Comparison of ENCODE assay signal across 8 cellular contexts in genomic region chrX:57821703-57822375, GRCh38.
DNase-seq lines count a peak whose midpoint lies in the region; ATAC-seq and TF ChIP-seq lines count a peak whose summit lies in the region.

No MANE protein-coding gene starts in this region.

- CTCF ChIA-PET in activated naive CD4-positive, alpha-beta T cell treated with anti-CD3 and anti-CD28 coated beads, Interleukin-2, amount 10 ng/mL, durations not matched to agents 7 days and 5 days (lab: Charles Lee) = interaction anchor here (1.0 to 2.7 kb wide), 4 partner anchors 97 to 206 kb away, joined by 3 to 9 read pairs (median 3); no protein-coding TSS in a partner anchor

- H3K36me3 Mint-ChIP-seq in activated naive CD4-positive, alpha-beta T cell treated with anti-CD3 and anti-CD28 coated beads, Interleukin-2, amount 10 ng/mL, durations not matched to agents 7 days and 5 days = no peaks in the 10 kb centered on the region

- no peaks in the 10 kb centered on the region for H3K27me3 ChIP-seq in muscle layer of duodenum (ENCODE audit: low read depth, low read length)

- no peak overlapping the region for H3K4me3 Mint-ChIP-seq in activated naive CD4-positive, alpha-beta T cell treated with anti-CD3 and anti-CD28 coated beads, Interleukin-2, amount 10 ng/mL, durations not matched to agents 7 days and 5 days

- no peaks in the 10 kb centered on the region for H3K9me3 ChIP-seq in muscle layer of duodenum (ENCODE audit: control insufficient read depth in 1 of 2, low read length in 2 of 2)

- no peak for ATAC-seq in HG02642 (IDR thresholded peaks at IDR 0.05; ENCODE audit: poor library complexity, unreplicated experiment)

- TF ChIP-seq CTCF in HFF-Myc (IDR thresholded peaks at IDR 0.05; ENCODE audit: low read depth, low read length, missing control alignments) = peak; percentile 33
- TF ChIP-seq CTCF in epithelial cell of esophagus (IDR thresholded peaks at IDR 0.05; ENCODE audit: insufficient read depth, low read depth, low read length, missing control alignments) = peak; percentile 52

- peak; percentile 23 for DNase-seq in activated naive CD4-positive, alpha-beta T cell treated with anti-CD3 and anti-CD28 coated beads, Interleukin-2, amount 10 ng/mL, durations not matched to agents 7 days and 5 days
- DNase-seq in activated naive CD4-positive, alpha-beta T cell (lab: John Stamatoyannopoulos, UW) = no peak
- DNase-seq in HFF-Myc (ENCODE audit: extremely low read depth, low read depth) = peak; percentile 16
- DNase-seq in NCI-H1694 treated with DMSO at 0.1 percent for 48 hours (lab: John Stamatoyannopoulos, UW) = peak; percentile 65
- peak; percentile 11 for DNase-seq in T-helper 9 cell
- DNase-seq in epithelial cell of esophagus (ENCODE audit: low read depth) = peak; percentile 60

- no peaks in the 10 kb centered on the region for H3K4me1 Mint-ChIP-seq in activated naive CD4-positive, alpha-beta T cell treated with anti-CD3 and anti-CD28 coated beads, Interleukin-2, amount 10 ng/mL, durations not matched to agents 7 days and 5 days

- H3K36me3 ChIP-seq in muscle layer of duodenum (ENCODE audit: control insufficient read depth in 1 of 2, insufficient read depth in 2 of 2, low read length in 2 of 2) = no peaks in the 10 kb centered on the region

- no peaks in the 10 kb centered on the region for H3K4me1 ChIP-seq in muscle layer of duodenum (ENCODE audit: control insufficient read depth in 1 of 2, insufficient read depth in 2 of 2, low read length in 2 of 2)

- no peak overlapping the region for H3K27ac ChIP-seq in muscle layer of duodenum (ENCODE audit: low read length)

- no peaks in the 10 kb centered on the region for H3K9me3 Mint-ChIP-seq in activated naive CD4-positive, alpha-beta T cell treated with anti-CD3 and anti-CD28 coated beads, Interleukin-2, amount 10 ng/mL, durations not matched to agents 7 days and 5 days

- H3K4me3 ChIP-seq in HFF-Myc (replicated peaks; ENCODE audit: low read depth, low read length) (no peak overlapping the region), epithelial cell of esophagus (ENCODE audit: low read length) (no peak overlapping the region), muscle layer of duodenum (ENCODE audit: low read depth in 1 of 2, low read length in 2 of 2) (peak overlapping the region; percentile 26 to 37)

- H3K27ac Mint-ChIP-seq in activated naive CD4-positive, alpha-beta T cell treated with anti-CD3 and anti-CD28 coated beads, Interleukin-2, amount 10 ng/mL, durations not matched to agents 7 days and 5 days = no peak overlapping the region

- H3K27me3 Mint-ChIP-seq in activated naive CD4-positive, alpha-beta T cell treated with anti-CD3 and anti-CD28 coated beads, Interleukin-2, amount 10 ng/mL, durations not matched to agents 7 days and 5 days = no peaks in the 10 kb centered on the region

Comparison
In these comparisons a context has a peak if more than half of its experiments do, and no peak if none do; other contexts are left out.
1. DNase-seq: peak in activated naive CD4-positive, alpha-beta T cell treated with anti-CD3 and anti-CD28 coated beads, Interleukin-2, amount 10 ng/mL, durations not matched to agents 7 days and 5 days (single experiment), HFF-Myc (single experiment), NCI-H1694 treated with DMSO at 0.1 percent for 48 hours (single experiment), T-helper 9 cell (single experiment) and epithelial cell of esophagus (single experiment); none in activated naive CD4-positive, alpha-beta T cell (0 of 4).
2. H3K4me3 ChIP-seq: peak in muscle layer of duodenum (2 of 2); none in HFF-Myc (single experiment) and epithelial cell of esophagus (single experiment).